In the genomic region with DNA sequence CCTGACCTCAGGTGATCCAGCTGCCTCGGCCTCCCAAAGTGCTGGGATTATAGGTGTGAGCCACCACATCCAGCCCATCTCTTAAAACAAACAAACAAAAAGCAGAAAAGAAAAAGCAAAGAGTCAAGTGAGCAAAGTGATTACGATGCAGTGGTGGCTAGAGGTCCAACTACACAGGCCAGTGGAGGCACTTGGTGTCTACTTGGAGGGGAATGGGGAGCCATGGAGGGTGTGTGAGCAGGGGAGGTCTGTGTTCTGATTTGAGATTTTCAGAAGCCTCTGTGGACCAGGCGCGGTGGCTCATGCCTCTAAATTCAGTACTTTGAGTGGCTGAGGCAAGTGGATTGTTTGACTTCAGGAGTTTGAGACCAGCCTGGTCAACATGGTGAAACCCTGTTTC, we compare ENCODE assay signal across 16 cellular contexts.
"Had no signal": no experiment of that assay in that cellular context is flagged by ENCODE, and none has a peak within 500 bp of the region (broad histone marks: within the 10 kb centered on the region; RNA-seq: fewer than 3 reads in every experiment).

No MANE protein-coding gene starts in this region.

- ATAC-seq: naive thymus-derived CD8-positive, alpha-beta T cell; stimulated activated naive B cell treated with anti-CD40 and anti-IgM and Interleukin-4, amounts not matched to agents 10 μg/mL and 1 μg/mL and 100 μg/mL, for 72 hours had no signal

- FAIRE-seq: pancreas had no signal

- H3K9me3 ChIP-seq: pancreas, thoracic aorta, upper lobe of left lung had no signal

- H3K4me1 ChIP-seq: pancreas had no signal

- DNase-seq: activated CD4-positive, alpha-beta T cell treated with anti-CD3 and anti-CD28 coated beads for 48 hours; activated CD4-positive, CD25-positive, alpha-beta regulatory T cell; activated CD8-positive, alpha-beta memory T cell treated with anti-CD3 and anti-CD28 coated beads for 24 hours; activated CD8-positive, alpha-beta memory T cell treated with anti-CD3 and anti-CD28 coated beads, Interleukin-2, amount 50 U/mL, for 48 hours; activated gamma-delta T cell treated with Interleukin-2 at 50 U/mL for 16 hours; dermis blood vessel endothelial cell; effector memory CD4-positive, alpha-beta T cell; mesendoderm; naive thymus-derived CD8-positive, alpha-beta T cell; pancreas; stimulated activated CD4-positive, alpha-beta T cell treated with anti-CD3 and anti-CD28 coated beads, Interleukin-4, amount 100 ng/mL, for 4 hours; stimulated activated naive B cell treated with anti-CD40 and anti-IgM and Interleukin-4, amounts not matched to agents 10 μg/mL and 1 μg/mL and 100 μg/mL, for 72 hours; T1000; upper lobe of left lung had no signal

- H3K27me3 Mint-ChIP-seq: naive thymus-derived CD8-positive, alpha-beta T cell; stimulated activated naive B cell treated with anti-CD40 and anti-IgM and Interleukin-4, amounts not matched to agents 10 μg/mL and 1 μg/mL and 100 μg/mL, for 72 hours had no signal

- H3K9me3 Mint-ChIP-seq: naive thymus-derived CD8-positive, alpha-beta T cell; stimulated activated naive B cell treated with anti-CD40 and anti-IgM and Interleukin-4, amounts not matched to agents 10 μg/mL and 1 μg/mL and 100 μg/mL, for 72 hours had no signal

- H3K4me3 ChIP-seq: cardiac muscle cell, pancreas, thoracic aorta, upper lobe of left lung had no signal

- H3K4me3 Mint-ChIP-seq: naive thymus-derived CD8-positive, alpha-beta T cell; stimulated activated naive B cell treated with anti-CD40 and anti-IgM and Interleukin-4, amounts not matched to agents 10 μg/mL and 1 μg/mL and 100 μg/mL, for 72 hours had no signal

- H3K27ac ChIP-seq: cardiac muscle cell, pancreas had no signal

- H3K27me3 ChIP-seq: cardiac muscle cell, pancreas, upper lobe of left lung had no signal
